1 cellular context compared by ENCODE assay signal in genomic region chr1:154936416-154937050, GRCh38.
TF ChIP-seq lines count a peak whose summit lies in the region.

Gene PMVK (minus strand): TSS chr1:154936719. CDS start chr1:154936685, 34 bp downstream.

TF ChIP-seq in HepG2, 621 proteins besides CTCF, POLR2A, EP300 and RAD21 (continued from another document and continues in another):
- TF ChIP-seq SP2 (CRISPR knock-in tag; IDR thresholded peaks at IDR 0.05) (0 out of 2 replicates have a peak, but pooled peaks have one; percentile 51), ARNT2 (CRISPR knock-in tag; IDR thresholded peaks at IDR 0.05; ENCODE audit: low read depth) (peak; percentile 98), SIN3B (IDR thresholded peaks at IDR 0.05; ENCODE audit: low read length) (0 out of 2 replicates have a peak, but pooled peaks have one; percentile 39), RNF2 (conservative IDR thresholded peaks at IDR 0.05; ENCODE audit: low read depth) (peak; percentile 99), RBM22 (optimal IDR thresholded peaks at IDR 0.05; ENCODE audit: low read length) (no peak), ONECUT2 (CRISPR knock-in tag; IDR thresholded peaks at IDR 0.05) (no peak), THAP11 (CRISPR knock-in tag; IDR thresholded peaks at IDR 0.05) (peak; percentile 84), RELA (CRISPR knock-in tag; IDR thresholded peaks at IDR 0.05) (no peak), ZNF121 (CRISPR knock-in tag; IDR thresholded peaks at IDR 0.05) (peak; percentile 88), NFKB2 (CRISPR knock-in tag; IDR thresholded peaks at IDR 0.05; ENCODE audit: borderline replicate concordance) (peak; percentile 100), IKZF4 (CRISPR knock-in tag; IDR thresholded peaks at IDR 0.05; ENCODE audit: borderline replicate concordance, low read depth, not compliant biosample characterization) (peak; percentile 99), ZSCAN22 (CRISPR knock-in tag; IDR thresholded peaks at IDR 0.05) (peak; percentile 90), HNRNPL (IDR thresholded peaks at IDR 0.05; ENCODE audit: low read depth, low read length) (0 out of 2 replicates have a peak, but pooled peaks have one; percentile 64), SNRNP70 (IDR thresholded peaks at IDR 0.05; ENCODE audit: low read depth, low read length) (no peak), ZNF816 (CRISPR knock-in tag; IDR thresholded peaks at IDR 0.05; ENCODE audit: borderline replicate concordance) (peak; percentile 97; the same call in 1 of the 2 replicates), MZF1 (CRISPR knock-in tag; IDR thresholded peaks at IDR 0.05; ENCODE audit: borderline replicate concordance) (peak; percentile 90; the same call in 1 of the 2 replicates), ZNF564 (CRISPR knock-in tag; IDR thresholded peaks at IDR 0.05) (peak; percentile 97), ZNF296 (CRISPR knock-in tag; conservative IDR thresholded peaks at IDR 0.05) (peak; percentile 96), ZNF235 (CRISPR knock-in tag; IDR thresholded peaks at IDR 0.05; ENCODE audit: borderline replicate concordance) (peak; percentile 97), KLF12 (CRISPR knock-in tag; IDR thresholded peaks at IDR 0.05; ENCODE audit: borderline replicate concordance) (peak; percentile 70), E2F2 (CRISPR knock-in tag; IDR thresholded peaks at IDR 0.05; ENCODE audit: borderline replicate concordance) (peak; percentile 21; the same call in 1 of the 2 replicates), NAIF1 (CRISPR knock-in tag; IDR thresholded peaks at IDR 0.05; ENCODE audit: borderline replicate concordance) (peak; percentile 97), ZNF569 (CRISPR knock-in tag; IDR thresholded peaks at IDR 0.05; ENCODE audit: borderline replicate concordance) (peak; percentile 95; the same call in 1 of the 2 replicates), ADNP (CRISPR knock-in tag; IDR thresholded peaks at IDR 0.05) (no peak), RFXANK (CRISPR knock-in tag; IDR thresholded peaks at IDR 0.05) (peak; percentile 88; the same call in 1 of the 2 replicates), TARDBP (CRISPR knock-in tag; IDR thresholded peaks at IDR 0.05) (peak; percentile 97), ZNF7 (CRISPR knock-in tag; IDR thresholded peaks at IDR 0.05) (peak; percentile 27; the same call in 1 of the 2 replicates), MTF2 (CRISPR knock-in tag; IDR thresholded peaks at IDR 0.05; ENCODE audit: borderline replicate concordance) (peak; percentile 96; the same call in 1 of the 2 replicates), BRF2 (CRISPR knock-in tag; IDR thresholded peaks at IDR 0.05) (peak; percentile 99), ZNF883 (CRISPR knock-in tag; IDR thresholded peaks at IDR 0.05; ENCODE audit: not compliant biosample characterization) (peak; percentile 100), NFE2 (CRISPR knock-in tag; IDR thresholded peaks at IDR 0.05) (no peak), HNRNPK (IDR thresholded peaks at IDR 0.05; ENCODE audit: low read depth, low read length, poor library complexity, severe bottlenecking) (no peak), GTF2F1 (IDR thresholded peaks at IDR 0.05; ENCODE audit: low read length) (peak; percentile 87; the same call in 1 of the 2 replicates), ELK4 (CRISPR knock-in tag; IDR thresholded peaks at IDR 0.05; ENCODE audit: borderline replicate concordance) (no peak; the same call in 1 of the 2 replicates), ZNF652 (CRISPR knock-in tag; IDR thresholded peaks at IDR 0.05; ENCODE audit: borderline replicate concordance, low read depth) (no peak), DPF2 (CRISPR knock-in tag; IDR thresholded peaks at IDR 0.05; ENCODE audit: borderline replicate concordance, low read depth) (peak; percentile 69; the same call in 1 of the 2 replicates), TAF1 (CRISPR knock-in tag; IDR thresholded peaks at IDR 0.05) (peak; percentile 77), ZNF484 (CRISPR knock-in tag; IDR thresholded peaks at IDR 0.05; ENCODE audit: borderline replicate concordance, low read depth) (peak; percentile 93; the same call in 1 of the 2 replicates)
- TF ChIP-seq, protein P1, sequence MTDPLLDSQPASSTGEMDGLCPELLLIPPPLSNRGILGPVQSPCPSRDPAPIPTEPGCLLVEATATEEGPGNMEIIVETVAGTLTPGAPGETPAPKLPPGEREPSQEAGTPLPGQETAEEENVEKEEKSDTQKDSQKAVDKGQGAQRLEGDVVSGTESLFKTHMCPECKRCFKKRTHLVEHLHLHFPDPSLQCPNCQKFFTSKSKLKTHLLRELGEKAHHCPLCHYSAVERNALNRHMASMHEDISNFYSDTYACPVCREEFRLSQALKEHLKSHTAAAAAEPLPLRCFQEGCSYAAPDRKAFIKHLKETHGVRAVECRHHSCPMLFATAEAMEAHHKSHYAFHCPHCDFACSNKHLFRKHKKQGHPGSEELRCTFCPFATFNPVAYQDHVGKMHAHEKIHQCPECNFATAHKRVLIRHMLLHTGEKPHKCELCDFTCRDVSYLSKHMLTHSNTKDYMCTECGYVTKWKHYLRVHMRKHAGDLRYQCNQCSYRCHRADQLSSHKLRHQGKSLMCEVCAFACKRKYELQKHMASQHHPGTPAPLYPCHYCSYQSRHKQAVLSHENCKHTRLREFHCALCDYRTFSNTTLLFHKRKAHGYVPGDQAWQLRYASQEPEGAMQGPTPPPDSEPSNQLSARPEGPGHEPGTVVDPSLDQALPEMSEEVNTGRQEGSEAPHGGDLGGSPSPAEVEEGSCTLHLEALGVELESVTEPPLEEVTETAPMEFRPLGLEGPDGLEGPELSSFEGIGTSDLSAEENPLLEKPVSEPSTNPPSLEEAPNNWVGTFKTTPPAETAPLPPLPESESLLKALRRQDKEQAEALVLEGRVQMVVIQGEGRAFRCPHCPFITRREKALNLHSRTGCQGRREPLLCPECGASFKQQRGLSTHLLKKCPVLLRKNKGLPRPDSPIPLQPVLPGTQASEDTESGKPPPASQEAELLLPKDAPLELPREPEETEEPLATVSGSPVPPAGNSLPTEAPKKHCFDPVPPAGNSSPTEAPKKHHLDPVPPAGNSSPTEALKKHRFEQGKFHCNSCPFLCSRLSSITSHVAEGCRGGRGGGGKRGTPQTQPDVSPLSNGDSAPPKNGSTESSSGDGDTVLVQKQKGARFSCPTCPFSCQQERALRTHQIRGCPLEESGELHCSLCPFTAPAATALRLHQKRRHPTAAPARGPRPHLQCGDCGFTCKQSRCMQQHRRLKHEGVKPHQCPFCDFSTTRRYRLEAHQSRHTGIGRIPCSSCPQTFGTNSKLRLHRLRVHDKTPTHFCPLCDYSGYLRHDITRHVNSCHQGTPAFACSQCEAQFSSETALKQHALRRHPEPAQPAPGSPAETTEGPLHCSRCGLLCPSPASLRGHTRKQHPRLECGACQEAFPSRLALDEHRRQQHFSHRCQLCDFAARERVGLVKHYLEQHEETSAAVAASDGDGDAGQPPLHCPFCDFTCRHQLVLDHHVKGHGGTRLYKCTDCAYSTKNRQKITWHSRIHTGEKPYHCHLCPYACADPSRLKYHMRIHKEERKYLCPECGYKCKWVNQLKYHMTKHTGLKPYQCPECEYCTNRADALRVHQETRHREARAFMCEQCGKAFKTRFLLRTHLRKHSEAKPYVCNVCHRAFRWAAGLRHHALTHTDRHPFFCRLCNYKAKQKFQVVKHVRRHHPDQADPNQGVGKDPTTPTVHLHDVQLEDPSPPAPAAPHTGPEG (CRISPR knock-in tag; IDR thresholded peaks at IDR 0.05): peak; percentile 75
- TF ChIP-seq, protein P2, sequence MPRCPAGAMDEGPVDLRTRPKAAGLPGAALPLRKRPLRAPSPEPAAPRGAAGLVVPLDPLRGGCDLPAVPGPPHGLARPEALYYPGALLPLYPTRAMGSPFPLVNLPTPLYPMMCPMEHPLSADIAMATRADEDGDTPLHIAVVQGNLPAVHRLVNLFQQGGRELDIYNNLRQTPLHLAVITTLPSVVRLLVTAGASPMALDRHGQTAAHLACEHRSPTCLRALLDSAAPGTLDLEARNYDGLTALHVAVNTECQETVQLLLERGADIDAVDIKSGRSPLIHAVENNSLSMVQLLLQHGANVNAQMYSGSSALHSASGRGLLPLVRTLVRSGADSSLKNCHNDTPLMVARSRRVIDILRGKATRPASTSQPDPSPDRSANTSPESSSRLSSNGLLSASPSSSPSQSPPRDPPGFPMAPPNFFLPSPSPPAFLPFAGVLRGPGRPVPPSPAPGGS (CRISPR knock-in tag; IDR thresholded peaks at IDR 0.05): peak; percentile 99
- TF ChIP-seq, protein P3, sequence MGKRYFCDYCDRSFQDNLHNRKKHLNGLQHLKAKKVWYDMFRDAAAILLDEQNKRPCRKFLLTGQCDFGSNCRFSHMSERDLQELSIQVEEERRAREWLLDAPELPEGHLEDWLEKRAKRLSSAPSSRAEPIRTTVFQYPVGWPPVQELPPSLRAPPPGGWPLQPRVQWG (CRISPR knock-in tag; IDR thresholded peaks at IDR 0.05; ENCODE audit: borderline replicate concordance, low read depth): no peak; the same call in 1 of the 2 replicates
- TF ChIP-seq, protein P4, sequence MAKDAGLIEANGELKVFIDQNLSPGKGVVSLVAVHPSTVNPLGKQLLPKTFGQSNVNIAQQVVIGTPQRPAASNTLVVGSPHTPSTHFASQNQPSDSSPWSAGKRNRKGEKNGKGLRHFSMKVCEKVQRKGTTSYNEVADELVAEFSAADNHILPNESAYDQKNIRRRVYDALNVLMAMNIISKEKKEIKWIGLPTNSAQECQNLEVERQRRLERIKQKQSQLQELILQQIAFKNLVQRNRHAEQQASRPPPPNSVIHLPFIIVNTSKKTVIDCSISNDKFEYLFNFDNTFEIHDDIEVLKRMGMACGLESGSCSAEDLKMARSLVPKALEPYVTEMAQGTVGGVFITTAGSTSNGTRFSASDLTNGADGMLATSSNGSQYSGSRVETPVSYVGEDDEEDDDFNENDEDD (CRISPR knock-in tag; IDR thresholded peaks at IDR 0.05; ENCODE audit: borderline replicate concordance): peak; percentile 100
- TF ChIP-seq, protein P5, sequence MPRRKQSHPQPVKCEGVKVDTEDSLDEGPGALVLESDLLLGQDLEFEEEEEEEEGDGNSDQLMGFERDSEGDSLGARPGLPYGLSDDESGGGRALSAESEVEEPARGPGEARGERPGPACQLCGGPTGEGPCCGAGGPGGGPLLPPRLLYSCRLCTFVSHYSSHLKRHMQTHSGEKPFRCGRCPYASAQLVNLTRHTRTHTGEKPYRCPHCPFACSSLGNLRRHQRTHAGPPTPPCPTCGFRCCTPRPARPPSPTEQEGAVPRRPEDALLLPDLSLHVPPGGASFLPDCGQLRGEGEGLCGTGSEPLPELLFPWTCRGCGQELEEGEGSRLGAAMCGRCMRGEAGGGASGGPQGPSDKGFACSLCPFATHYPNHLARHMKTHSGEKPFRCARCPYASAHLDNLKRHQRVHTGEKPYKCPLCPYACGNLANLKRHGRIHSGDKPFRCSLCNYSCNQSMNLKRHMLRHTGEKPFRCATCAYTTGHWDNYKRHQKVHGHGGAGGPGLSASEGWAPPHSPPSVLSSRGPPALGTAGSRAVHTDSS (CRISPR knock-in tag; conservative IDR thresholded peaks at IDR 0.05): no peak
- TF ChIP-seq, protein P6, sequence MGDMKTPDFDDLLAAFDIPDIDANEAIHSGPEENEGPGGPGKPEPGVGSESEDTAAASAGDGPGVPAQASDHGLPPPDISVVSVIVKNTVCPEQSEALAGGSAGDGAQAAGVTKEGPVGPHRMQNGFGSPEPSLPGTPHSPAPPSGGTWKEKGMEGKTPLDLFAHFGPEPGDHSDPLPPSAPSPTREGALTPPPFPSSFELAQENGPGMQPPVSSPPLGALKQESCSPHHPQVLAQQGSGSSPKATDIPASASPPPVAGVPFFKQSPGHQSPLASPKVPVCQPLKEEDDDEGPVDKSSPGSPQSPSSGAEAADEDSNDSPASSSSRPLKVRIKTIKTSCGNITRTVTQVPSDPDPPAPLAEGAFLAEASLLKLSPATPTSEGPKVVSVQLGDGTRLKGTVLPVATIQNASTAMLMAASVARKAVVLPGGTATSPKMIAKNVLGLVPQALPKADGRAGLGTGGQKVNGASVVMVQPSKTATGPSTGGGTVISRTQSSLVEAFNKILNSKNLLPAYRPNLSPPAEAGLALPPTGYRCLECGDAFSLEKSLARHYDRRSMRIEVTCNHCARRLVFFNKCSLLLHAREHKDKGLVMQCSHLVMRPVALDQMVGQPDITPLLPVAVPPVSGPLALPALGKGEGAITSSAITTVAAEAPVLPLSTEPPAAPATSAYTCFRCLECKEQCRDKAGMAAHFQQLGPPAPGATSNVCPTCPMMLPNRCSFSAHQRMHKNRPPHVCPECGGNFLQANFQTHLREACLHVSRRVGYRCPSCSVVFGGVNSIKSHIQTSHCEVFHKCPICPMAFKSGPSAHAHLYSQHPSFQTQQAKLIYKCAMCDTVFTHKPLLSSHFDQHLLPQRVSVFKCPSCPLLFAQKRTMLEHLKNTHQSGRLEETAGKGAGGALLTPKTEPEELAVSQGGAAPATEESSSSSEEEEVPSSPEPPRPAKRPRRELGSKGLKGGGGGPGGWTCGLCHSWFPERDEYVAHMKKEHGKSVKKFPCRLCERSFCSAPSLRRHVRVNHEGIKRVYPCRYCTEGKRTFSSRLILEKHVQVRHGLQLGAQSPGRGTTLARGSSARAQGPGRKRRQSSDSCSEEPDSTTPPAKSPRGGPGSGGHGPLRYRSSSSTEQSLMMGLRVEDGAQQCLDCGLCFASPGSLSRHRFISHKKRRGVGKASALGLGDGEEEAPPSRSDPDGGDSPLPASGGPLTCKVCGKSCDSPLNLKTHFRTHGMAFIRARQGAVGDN (CRISPR knock-in tag; IDR thresholded peaks at IDR 0.05): peak; percentile 100
